ENCODE assay signal across 8 cellular contexts in genomic region chr11:125141686-125142535, GRCh38. TPM values are rescaled to one million over a fixed set of nuclear protein-coding genes. Genes with fewer than 3 reads are reported as not detected.
A peak's percentile ranks its signal among the peaks of the same experiment; 100 is the strongest.
DNase-seq lines count a peak whose midpoint lies in the region; ATAC-seq and TF ChIP-seq lines count a peak whose summit lies in the region.

No MANE protein-coding gene starts in this region.

- DNase-seq in D341Med (ENCODE audit: low spot score) (peak; percentile 88), NAMALWA (ENCODE audit: low spot score) (peak; percentile 64), epithelial cell of proximal tubule (ENCODE audit: low read depth) (no peak), natural killer cell (peak; percentile 58), thoracic aorta (ENCODE audit: low spot score) (no peak), H4 (ENCODE audit: low spot score) (no peak)
- peak; percentile 66 for DNase-seq in activated CD8-positive, alpha-beta T cell treated with anti-CD3 and anti-CD28 coated beads for 36 hours

- no peaks in the 10 kb centered on the region for H3K4me1 ChIP-seq in thoracic aorta (ENCODE audit: control insufficient read depth in 1 of 2, low read depth in 2 of 2)

- no peaks in the 10 kb centered on the region for H3K36me3 ChIP-seq in thoracic aorta

- H3K27me3 ChIP-seq in thoracic aorta (replicated peaks; ENCODE audit: insufficient read depth): no peaks in the 10 kb centered on the region

- ATAC-seq in GM21619 (IDR thresholded peaks at IDR 0.05; ENCODE audit: unreplicated experiment) (peak; percentile 65), natural killer cell (peak; percentile 87 to 99 (median 96)), thoracic aorta (ENCODE audit: insufficient number of reproducible peaks, low FRiP score, low read depth) (peak; percentile 23)
- peak; percentile 98 for ATAC-seq in activated CD8-positive, alpha-beta T cell treated with anti-CD3 and anti-CD28 coated beads for 36 hours

- peaks cover 2% of the 10 kb centered on the region for H3K4me1 Mint-ChIP-seq in activated CD8-positive, alpha-beta T cell treated with anti-CD3 and anti-CD28 coated beads for 36 hours (ENCODE audit: low read depth)
- peaks cover 6% of the 10 kb centered on the region in 2 donors for H3K4me1 Mint-ChIP-seq in natural killer cell

- H3K4me3 ChIP-seq in epithelial cell of proximal tubule (ENCODE audit: low read depth, low read length): no peak overlapping the region
- H3K4me3 ChIP-seq in thoracic aorta: no peak overlapping the region

- H3K4me3 Mint-ChIP-seq in activated CD8-positive, alpha-beta T cell treated with anti-CD3 and anti-CD28 coated beads for 36 hours: no peak overlapping the region
- H3K4me3 Mint-ChIP-seq in natural killer cell: no peak overlapping the region

- peak; percentile 98 for TF ChIP-seq CTCF in activated CD8-positive, alpha-beta T cell treated with anti-CD3 and anti-CD28 coated beads for 36 hours (IDR thresholded peaks at IDR 0.05)
- peak; percentile 94 for TF ChIP-seq CTCF in epithelial cell of proximal tubule (conservative IDR thresholded peaks at IDR 0.05; ENCODE audit: low read depth, low read length)
- TF ChIP-seq CTCF in natural killer cell (IDR thresholded peaks at IDR 0.05): peak; percentile 99
- peak; percentile 93 for TF ChIP-seq CTCF in thoracic aorta (IDR thresholded peaks at IDR 0.05)

- intact Hi-C loops in activated CD8-positive, alpha-beta T cell treated with anti-CD3 and anti-CD28 coated beads for 36 hours (cut with micrococcal nuclease): loop anchor here (2.0 to 5.0 kb wide), 2 partner anchors 50 to 179 kb away; no protein-coding TSS in a partner anchor
- intact Hi-C loops in natural killer cell (cut with micrococcal nuclease): loop anchor here (1.0 kb wide), 2 partner anchors 51 to 180 kb away; no protein-coding TSS in a partner anchor

- H3K36me3 Mint-ChIP-seq in activated CD8-positive, alpha-beta T cell treated with anti-CD3 and anti-CD28 coated beads for 36 hours (ENCODE audit: low read depth): no peaks in the 10 kb centered on the region
- H3K36me3 Mint-ChIP-seq in natural killer cell: no peaks in the 10 kb centered on the region

- H3K27ac ChIP-seq in thoracic aorta: no peak overlapping the region

- no peaks in the 10 kb centered on the region for H3K9me3 ChIP-seq in thoracic aorta

- CTCF ChIA-PET in activated CD8-positive, alpha-beta T cell treated with anti-CD3 and anti-CD28 coated beads for 36 hours (lab: Charles Lee): interaction anchor here (0.6 to 4.0 kb wide), 51 partner anchors 9 to 410 kb away, joined by 3 to 57 read pairs (median 5); partner anchors contain the start of genes CCDC15 and TMEM218

- POLR2A ChIA-PET in activated CD8-positive, alpha-beta T cell treated with anti-CD3 and anti-CD28 coated beads for 36 hours (lab: Charles Lee): interaction anchor here (1.2 kb wide), 1 partner anchor 31 kb away, joined by 3 read pairs; no protein-coding TSS in a partner anchor

- no peaks in the 10 kb centered on the region for H3K9me3 Mint-ChIP-seq in activated CD8-positive, alpha-beta T cell treated with anti-CD3 and anti-CD28 coated beads for 36 hours
- H3K9me3 Mint-ChIP-seq in natural killer cell: no peaks in the 10 kb centered on the region

- H3K27me3 Mint-ChIP-seq in activated CD8-positive, alpha-beta T cell treated with anti-CD3 and anti-CD28 coated beads for 36 hours: peaks cover 21% of the 10 kb centered on the region
- H3K27me3 Mint-ChIP-seq in natural killer cell (ENCODE audit: low read depth in 2 of 2): peaks cover 28 to 44% of the 10 kb centered on the region in 2 donors

- no peak overlapping the region for H3K27ac Mint-ChIP-seq in activated CD8-positive, alpha-beta T cell treated with anti-CD3 and anti-CD28 coated beads for 36 hours
- H3K27ac Mint-ChIP-seq in natural killer cell: no peak overlapping the region

RNA-seq across cellular contexts. Expression of gene PKNOX2, which starts 22.6 kb away (rescaled TPM):
- not detected for total RNA-seq in activated CD8-positive, alpha-beta T cell treated with anti-CD3 and anti-CD28 coated beads for 36 hours
- total RNA-seq in epithelial cell of proximal tubule: 0.14 TPM in 1 of 2 replicates, not detected in the other
- total RNA-seq in natural killer cell: not detected
- 1 to 10 TPM; 1.4 to 9.2 TPM for total RNA-seq in thoracic aorta
- 0.04 and 0.10 TPM in 2 replicates for total RNA-seq in H4 (2014; rRNA removed; shearing (Covaris generic))

RNA-seq across cellular contexts. Expression of gene TMEM218, which starts 30.5 kb away (rescaled TPM):
- 10 to 100 TPM; 12.7 to 13.3 TPM for total RNA-seq in activated CD8-positive, alpha-beta T cell treated with anti-CD3 and anti-CD28 coated beads for 36 hours
- 8.2 and 19.7 TPM in 2 replicates for total RNA-seq in epithelial cell of proximal tubule
- total RNA-seq in natural killer cell: 10 to 100 TPM; 10.0 to 14.2 (median 12.1) TPM
- 10 to 100 TPM; 15.2 to 17.7 TPM for total RNA-seq in thoracic aorta
- total RNA-seq in H4 (2014; rRNA removed; shearing (Covaris generic)): 34.3 and 38.1 TPM in 2 replicates

Comparison
In these comparisons a context has a peak if more than half of its experiments do, and no peak if none do; other contexts are left out.
1. DNase-seq: peak in D341Med (single experiment), NAMALWA (single experiment), activated CD8-positive, alpha-beta T cell treated with anti-CD3 and anti-CD28 coated beads for 36 hours (single experiment) and natural killer cell (single experiment); none in epithelial cell of proximal tubule (single experiment), thoracic aorta (single experiment) and H4 (single experiment).
2. ATAC-seq: peak in every context shown above with its lines; median percentile 98 in activated CD8-positive, alpha-beta T cell treated with anti-CD3 and anti-CD28 coated beads for 36 hours; 96 in natural killer cell; 65 in GM21619; 23 in thoracic aorta.
3. Peak in every context shown above with its lines, with median percentiles within 50 percentile points of each other: CTCF ChIP-seq.